In the genomic region with DNA sequence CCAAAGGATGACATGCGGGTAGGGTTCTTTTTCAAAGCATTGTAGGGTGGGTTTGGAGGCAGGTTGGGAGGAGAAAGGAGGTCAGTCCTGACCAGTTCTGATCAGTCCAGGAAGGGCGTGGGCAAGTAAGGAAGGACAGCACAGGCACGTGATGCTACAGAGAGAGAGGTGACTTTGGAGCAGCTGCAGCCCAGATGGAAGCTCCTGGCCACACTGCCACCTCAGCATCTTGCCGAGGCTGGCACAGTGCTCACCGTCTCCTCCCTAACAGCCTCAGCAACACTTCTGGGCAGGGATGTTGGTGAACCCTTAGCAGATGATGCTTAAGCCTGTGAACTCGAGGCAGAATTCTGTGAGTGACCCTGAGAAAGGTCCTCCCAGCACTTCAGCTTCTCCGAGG, we compare ENCODE assay signal across 35 cellular contexts.
"Had no signal": no experiment of that assay in that cellular context is flagged by ENCODE, and none has a peak within 500 bp of the region (broad histone marks: within the 10 kb centered on the region; RNA-seq: fewer than 3 reads in every experiment).

No MANE protein-coding gene starts in this region.

- H3K4me1 ChIP-seq: body of pancreas had no signal

- H3K27ac ChIP-seq: adrenal gland, body of pancreas, cardiac muscle cell, VCaP had no signal

- H3K27me3 Mint-ChIP-seq: activated B cell treated with CpG ODN at 0.5 μM for 24 hours; activated CD4-positive, alpha-beta T cell treated with anti-CD3 and anti-CD28 coated beads, Interleukin-2, amount 10 ng/mL, durations not matched to agents 24 days and 14 days; activated T-helper 17 cell treated with anti-CD3 and anti-CD28 coated beads, Interleukin-2, amount 50 U/mL, for 72 hours; central memory CD8-positive, alpha-beta T cell had no signal

- H3K9me3 ChIP-seq: adrenal gland, body of pancreas had no signal

- H3K36me3 ChIP-seq: adrenal gland, cardiac muscle cell had no signal

- H3K4me3 Mint-ChIP-seq: activated B cell treated with CpG ODN at 0.5 μM for 24 hours; activated CD4-positive, alpha-beta memory T cell treated with anti-CD3 and anti-CD28 coated beads for 36 hours; activated CD4-positive, alpha-beta T cell treated with anti-CD3 and anti-CD28 coated beads, Interleukin-2, amount 10 ng/mL, durations not matched to agents 24 days and 14 days; activated CD8-positive, alpha-beta T cell treated with anti-CD3 and anti-CD28 coated beads for 36 hours; activated naive CD4-positive, alpha-beta T cell treated with anti-CD3 and anti-CD28 coated beads for 36 hours; activated naive CD8-positive, alpha-beta T cell treated with anti-CD3 and anti-CD28 coated beads for 36 hours; activated T-cell treated with anti-CD3 and anti-CD28 coated beads, Interleukin-2, amount 50 U/mL, for 4 hours; activated T-cell treated with anti-CD3 and anti-CD28 coated beads, Interleukin-2, amount 50 U/mL, for 72 hours; activated T-helper 1 cell treated with anti-CD3 and anti-CD28 coated beads, Interleukin-12 subunit alpha, Interleukin-12 subunit beta, Interleukin-2, Interleukin-4 antibody, amounts not matched to agents 30 ng/mL and 10 ng/mL and 1 ng/mL, durations not matched to agents 14 hours and 24 hours and 36 hours; activated T-helper 17 cell treated with anti-CD3 and anti-CD28 coated beads, Interleukin-2, amount 50 U/mL, for 72 hours; central memory CD8-positive, alpha-beta T cell; T-helper 1 cell treated with Interleukin-12 subunit alpha and Interleukin-12 subunit beta and Interleukin-4 antibody, amounts not matched to agents 30 μg/mL and 1 μg/mL, for 36 hours; T-helper 2 cell treated with Interferon-gamma antibody and Interleukin-4, amounts not matched to agents 5 μg/mL and 100 μg/mL, for 36 hours had no signal

- H3K36me3 Mint-ChIP-seq: activated CD4-positive, alpha-beta memory T cell treated with anti-CD3 and anti-CD28 coated beads for 36 hours; activated naive CD8-positive, alpha-beta T cell treated with anti-CD3 and anti-CD28 coated beads for 36 hours had no signal

- H3K27me3 ChIP-seq: adrenal gland, body of pancreas, cardiac muscle cell had no signal

- ATAC-seq: activated CD8-positive, alpha-beta T cell treated with anti-CD3 and anti-CD28 coated beads for 36 hours; activated naive CD4-positive, alpha-beta T cell treated with anti-CD3 and anti-CD28 coated beads, Interleukin-2, amount 50 U/mL, for 72 hours; activated T-cell treated with anti-CD3 and anti-CD28 coated beads, Interleukin-2, amount 50 U/mL, for 4 hours; activated T-cell treated with anti-CD3 and anti-CD28 coated beads, Interleukin-2, amount 50 U/mL, for 72 hours; activated T-helper 17 cell treated with anti-CD3 and anti-CD28 coated beads, Interleukin-2, amount 50 U/mL, for 72 hours; body of pancreas had no signal

- H3K27ac Mint-ChIP-seq: activated B cell treated with CpG ODN at 0.5 μM for 24 hours; activated CD4-positive, alpha-beta memory T cell treated with anti-CD3 and anti-CD28 coated beads for 36 hours; activated CD4-positive, alpha-beta T cell treated with anti-CD3 and anti-CD28 coated beads, Interleukin-2, amount 10 ng/mL, durations not matched to agents 24 days and 14 days; activated CD8-positive, alpha-beta T cell treated with anti-CD3 and anti-CD28 coated beads for 36 hours; activated naive CD4-positive, alpha-beta T cell treated with anti-CD3 and anti-CD28 coated beads for 36 hours; activated naive CD4-positive, alpha-beta T cell treated with anti-CD3 and anti-CD28 coated beads, Interleukin-2, amount 50 U/mL, for 72 hours; activated naive CD8-positive, alpha-beta T cell treated with anti-CD3 and anti-CD28 coated beads for 36 hours; activated T-cell treated with anti-CD3 and anti-CD28 coated beads, Interleukin-2, amount 50 U/mL, for 72 hours; activated T-helper 1 cell treated with anti-CD3 and anti-CD28 coated beads, Interleukin-12 subunit alpha, Interleukin-12 subunit beta, Interleukin-2, Interleukin-4 antibody, amounts not matched to agents 30 ng/mL and 10 ng/mL and 1 ng/mL, durations not matched to agents 14 hours and 24 hours and 36 hours; activated T-helper 17 cell treated with anti-CD3 and anti-CD28 coated beads, Interleukin-2, amount 50 U/mL, for 72 hours; T-helper 1 cell treated with Interleukin-12 subunit alpha and Interleukin-12 subunit beta and Interleukin-4 antibody, amounts not matched to agents 30 μg/mL and 1 μg/mL, for 36 hours; T-helper 2 cell treated with Interferon-gamma antibody and Interleukin-4, amounts not matched to agents 5 μg/mL and 100 μg/mL, for 36 hours had no signal

- DNase-seq: activated B cell treated with CpG ODN at 0.5 μM for 24 hours; activated CD4-positive, alpha-beta memory T cell treated with anti-CD3 and anti-CD28 coated beads for 36 hours; activated CD4-positive, alpha-beta T cell treated with anti-CD3 and anti-CD28 coated beads for 4 hours; activated CD4-positive, alpha-beta T cell treated with anti-CD3 and anti-CD28 coated beads, Interleukin-2, amount 10 ng/mL, durations not matched to agents 24 days and 14 days; activated CD4-positive, alpha-beta T cell treated with anti-CD3 and anti-CD28 coated beads, Interleukin-2, amount 50 U/mL, for 1 hour; activated CD4-positive, alpha-beta T cell treated with anti-CD3 and anti-CD28 coated beads, Interleukin-2, amount 50 U/mL, for 4 hours; activated CD4-positive, CD25-positive, alpha-beta regulatory T cell treated with anti-CD3 and anti-CD28 coated beads, Interleukin-2, amount 50 U/mL, for 72 hours; activated CD8-positive, alpha-beta memory T cell treated with anti-CD3 and anti-CD28 coated beads, Interleukin-2, amount 50 U/mL, for 4 hours; activated CD8-positive, alpha-beta T cell treated with anti-CD3 and anti-CD28 coated beads for 36 hours; activated effector memory CD4-positive, alpha-beta T cell treated with anti-CD3 and anti-CD28 coated beads, Interleukin-2, amount 50 U/mL, for 16 hours; activated gamma-delta T cell treated with Interleukin-2 at 50 U/mL for 16 hours; activated naive CD4-positive, alpha-beta T cell; activated naive CD4-positive, alpha-beta T cell treated with anti-CD3 and anti-CD28 coated beads for 36 hours; activated naive CD4-positive, alpha-beta T cell treated with anti-CD3 and anti-CD28 coated beads, Interleukin-2, amount 50 U/mL, for 16 hours; activated naive CD8-positive, alpha-beta T cell treated with anti-CD3 and anti-CD28 coated beads for 36 hours; activated T-cell treated with anti-CD3 and anti-CD28 coated beads for 4 hours; activated T-cell treated with anti-CD3 and anti-CD28 coated beads, Interleukin-2, amount 50 U/mL, for 1 hour; activated T-cell treated with anti-CD3 and anti-CD28 coated beads, Interleukin-2, amount 50 U/mL, for 4 hours; activated T-cell treated with anti-CD3 and anti-CD28 coated beads, Interleukin-2, amount 50 U/mL, for 72 hours; adrenal gland; amniotic stem cell; aorta; body of pancreas; caudate nucleus; cerebellar nuclear complex; T-helper 2 cell; T-helper 9 cell had no signal

- H3K4me3 ChIP-seq: adrenal gland, body of pancreas, cardiac muscle cell had no signal

- H3K4me1 Mint-ChIP-seq: activated B cell treated with CpG ODN at 0.5 μM for 24 hours; activated CD4-positive, alpha-beta T cell treated with anti-CD3 and anti-CD28 coated beads, Interleukin-2, amount 10 ng/mL, durations not matched to agents 24 days and 14 days; activated naive CD8-positive, alpha-beta T cell treated with anti-CD3 and anti-CD28 coated beads for 36 hours; activated T-helper 17 cell treated with anti-CD3 and anti-CD28 coated beads, Interleukin-2, amount 50 U/mL, for 72 hours had no signal
